Comparison of ENCODE assay signal across 1 cellular context in genomic region chr1:26169669-26170471, GRCh38.
TF ChIP-seq lines count a peak whose summit lies in the region.

Gene ZNF593 (plus strand): TSS chr1:26169908. CDS start chr1:26169984, 76 bp downstream.

TF ChIP-seq in K562, 482 proteins besides CTCF, POLR2A, EP300 and RAD21 (continued from another document and continues in another):
- TF ChIP-seq RERE (CRISPR knock-in tag; IDR thresholded peaks at IDR 0.05; ENCODE audit: borderline replicate concordance), result 0 out of 2 replicates have a peak, but pooled peaks have one; percentile 92
- TF ChIP-seq CREB3 (tag; conservative IDR thresholded peaks at IDR 0.05; ENCODE audit: low read depth), result peak; percentile 70
- no peak for TF ChIP-seq THAP7 (CRISPR knock-in tag; IDR thresholded peaks at IDR 0.05)
- TF ChIP-seq PHB (CRISPR knock-in tag; IDR thresholded peaks at IDR 0.05), result 0 out of 2 replicates have a peak, but pooled peaks have one; percentile 90
- TF ChIP-seq CBX1 (IDR thresholded peaks at IDR 0.05; ENCODE audit: low read depth), result peak; percentile 84; the same call in 1 of the 2 replicates
- no peak for TF ChIP-seq SRSF7 (optimal IDR thresholded peaks at IDR 0.05; ENCODE audit: low read depth, low read length)
- TF ChIP-seq DIDO1 (tag; IDR thresholded peaks at IDR 0.05; ENCODE audit: low read depth), result peak; percentile 69
- TF ChIP-seq SNAPC5 (CRISPR knock-in tag; IDR thresholded peaks at IDR 0.05), result no peak
- peak; percentile 91 for TF ChIP-seq PHF8 (IDR thresholded peaks at IDR 0.05; ENCODE audit: borderline replicate concordance, low read length)
- no peak; the same call in 1 of the 2 replicates for TF ChIP-seq MITF (IDR thresholded peaks at IDR 0.05)
- TF ChIP-seq ATF7 (IDR thresholded peaks at IDR 0.05), result peak; percentile 99
- TF ChIP-seq SRSF9 (IDR thresholded peaks at IDR 0.05; ENCODE audit: borderline replicate concordance, low read depth, low read length), result no peak
- peak; percentile 88; the same call in 1 of the 2 replicates for TF ChIP-seq CREB3L1 (IDR thresholded peaks at IDR 0.05; ENCODE audit: borderline replicate concordance, low read depth)
- TF ChIP-seq ZNF217 (CRISPR knock-in tag; IDR thresholded peaks at IDR 0.05), result 0 out of 2 replicates have a peak, but pooled peaks have one; percentile 52
- no peak for TF ChIP-seq HDAC6 (IDR thresholded peaks at IDR 0.05; ENCODE audit: low read depth, low read length)
- peak; percentile 99 for TF ChIP-seq MYC (IDR thresholded peaks at IDR 0.05; ENCODE audit: low read depth, low read length)
- TF ChIP-seq MYC (CRISPR knock-in tag; IDR thresholded peaks at IDR 0.05; ENCODE audit: borderline replicate concordance, low read depth), result peak; percentile 98
- peak; percentile 95 for TF ChIP-seq TFAP4 (CRISPR knock-in tag; IDR thresholded peaks at IDR 0.05; ENCODE audit: borderline replicate concordance)
- no peak for TF ChIP-seq SFPQ (IDR thresholded peaks at IDR 0.05; ENCODE audit: low read depth, low read length)
- 0 out of 2 replicates have a peak, but pooled peaks have one; percentile 64 for TF ChIP-seq ZNF175 (CRISPR knock-in tag; IDR thresholded peaks at IDR 0.05; ENCODE audit: low read depth)
- TF ChIP-seq MXD1 (CRISPR knock-in tag; IDR thresholded peaks at IDR 0.05; ENCODE audit: borderline replicate concordance, poor library complexity, severe bottlenecking), result peak; percentile 97
- peak; percentile 98 for TF ChIP-seq GABPB1 (CRISPR knock-in tag; IDR thresholded peaks at IDR 0.05)
- peak; percentile 94 for TF ChIP-seq CTBP1 (IDR thresholded peaks at IDR 0.05; ENCODE audit: borderline replicate concordance)
- TF ChIP-seq FOXP1 (CRISPR knock-in tag; IDR thresholded peaks at IDR 0.05), result no peak; the same call in 1 of the 2 replicates
- peak; percentile 20 for TF ChIP-seq POU5F1 (IDR thresholded peaks at IDR 0.05; ENCODE audit: borderline replicate concordance, low read depth, low read length, partially characterized antibody)
- TF ChIP-seq VEZF1 (CRISPR knock-in tag; IDR thresholded peaks at IDR 0.05), result peak; percentile 94
- TF ChIP-seq SRF (CRISPR knock-in tag; IDR thresholded peaks at IDR 0.05), result peak in 1 of 2 experiments; percentile 86; a peak in 2 of 4 replicates
- no peak for TF ChIP-seq GTF2A2 (tag; IDR thresholded peaks at IDR 0.05)
- TF ChIP-seq ZNF324 (CRISPR knock-in tag; IDR thresholded peaks at IDR 0.05), result no peak
- no peak for TF ChIP-seq ZHX1 (conservative IDR thresholded peaks at IDR 0.05; ENCODE audit: low read length)
- TF ChIP-seq KAT7 (CRISPR knock-in tag; IDR thresholded peaks at IDR 0.05; ENCODE audit: borderline replicate concordance), result peak; percentile 98; the same call in 1 of the 2 replicates
- peak in 1 of 2 experiments; percentile 76; a peak in 2 of 4 replicates for TF ChIP-seq FOXK2 (conservative IDR thresholded peaks at IDR 0.05 in 1 of 2, IDR thresholded peaks at IDR 0.05 in 1 of 2; ENCODE audit: low read depth in 2 of 2)
- TF ChIP-seq GMEB1 (CRISPR knock-in tag; IDR thresholded peaks at IDR 0.05), result peak; percentile 72
- no peak for TF ChIP-seq NFE2L1 (tag; IDR thresholded peaks at IDR 0.05; ENCODE audit: borderline replicate concordance, low read depth)
- TF ChIP-seq SMC3 (conservative IDR thresholded peaks at IDR 0.05; ENCODE audit: insufficient read depth, low read depth, low read length), result peak; percentile 86
- peak; percentile 90 for TF ChIP-seq NR2C1 (IDR thresholded peaks at IDR 0.05)
- peak; percentile 95 for TF ChIP-seq NR2C1 (tag; IDR thresholded peaks at IDR 0.05)
- TF ChIP-seq TFAM (CRISPR knock-in tag; conservative IDR thresholded peaks at IDR 0.05), result no peak
- peak; percentile 97 for TF ChIP-seq ATF1 (CRISPR knock-in tag; IDR thresholded peaks at IDR 0.05)
- TF ChIP-seq ATF1 (tag; IDR thresholded peaks at IDR 0.05), result peak; percentile 100
- TF ChIP-seq PTRF (tag; IDR thresholded peaks at IDR 0.05), result no peak
